1 cellular context compared by ENCODE assay signal in the genomic region with DNA sequence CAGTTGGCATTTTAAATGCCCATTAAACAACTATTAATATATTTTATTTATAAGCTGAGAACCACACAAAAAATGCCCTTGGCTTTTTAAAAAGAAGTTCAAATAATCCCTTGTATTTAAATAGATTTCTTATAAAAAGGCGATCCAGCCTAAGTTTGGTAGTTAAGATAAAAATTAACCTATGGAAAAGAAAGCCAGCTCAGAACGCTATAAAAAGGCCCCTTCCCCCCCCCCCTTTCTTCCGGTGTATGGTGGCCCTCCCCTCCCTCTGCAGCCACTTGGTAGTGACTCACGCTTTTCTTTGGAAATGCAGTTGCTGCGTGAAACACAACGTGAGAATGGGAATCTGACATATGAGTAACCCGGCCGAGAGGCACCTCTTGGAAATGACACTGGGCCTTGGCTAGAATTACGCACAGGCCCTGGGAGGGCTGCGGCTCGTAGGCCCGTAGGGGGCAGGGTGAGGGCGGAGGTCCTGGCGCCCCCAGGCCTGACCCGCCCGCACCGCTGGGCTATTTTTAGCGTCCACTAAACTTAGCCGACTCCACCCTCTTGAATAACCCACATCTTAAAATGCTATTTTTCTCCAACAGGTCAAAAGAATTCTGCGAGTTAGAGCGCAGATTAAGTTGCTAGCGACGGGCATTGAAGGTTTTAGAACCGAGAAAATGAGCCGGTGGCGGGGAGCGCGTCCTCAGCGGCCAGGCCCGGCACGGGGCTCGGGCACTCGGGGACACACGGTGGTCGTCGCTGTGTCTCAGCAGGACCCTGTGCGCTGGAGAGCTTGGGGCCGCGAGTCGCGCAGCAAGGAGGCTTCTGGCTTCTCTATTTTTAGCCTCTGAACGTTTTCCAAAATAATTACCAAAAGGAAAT.
TF ChIP-seq lines count a peak whose summit lies in the region.

No MANE protein-coding gene starts in this region.

TF ChIP-seq in K562, 482 proteins besides CTCF, POLR2A, EP300 and RAD21 (continued from another document):
- TF ChIP-seq, protein P1, sequence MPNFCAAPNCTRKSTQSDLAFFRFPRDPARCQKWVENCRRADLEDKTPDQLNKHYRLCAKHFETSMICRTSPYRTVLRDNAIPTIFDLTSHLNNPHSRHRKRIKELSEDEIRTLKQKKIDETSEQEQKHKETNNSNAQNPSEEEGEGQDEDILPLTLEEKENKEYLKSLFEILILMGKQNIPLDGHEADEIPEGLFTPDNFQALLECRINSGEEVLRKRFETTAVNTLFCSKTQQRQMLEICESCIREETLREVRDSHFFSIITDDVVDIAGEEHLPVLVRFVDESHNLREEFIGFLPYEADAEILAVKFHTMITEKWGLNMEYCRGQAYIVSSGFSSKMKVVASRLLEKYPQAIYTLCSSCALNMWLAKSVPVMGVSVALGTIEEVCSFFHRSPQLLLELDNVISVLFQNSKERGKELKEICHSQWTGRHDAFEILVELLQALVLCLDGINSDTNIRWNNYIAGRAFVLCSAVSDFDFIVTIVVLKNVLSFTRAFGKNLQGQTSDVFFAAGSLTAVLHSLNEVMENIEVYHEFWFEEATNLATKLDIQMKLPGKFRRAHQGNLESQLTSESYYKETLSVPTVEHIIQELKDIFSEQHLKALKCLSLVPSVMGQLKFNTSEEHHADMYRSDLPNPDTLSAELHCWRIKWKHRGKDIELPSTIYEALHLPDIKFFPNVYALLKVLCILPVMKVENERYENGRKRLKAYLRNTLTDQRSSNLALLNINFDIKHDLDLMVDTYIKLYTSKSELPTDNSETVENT (CRISPR knock-in tag; IDR thresholded peaks at IDR 0.05), result no peak
- TF ChIP-seq ZNF431 (CRISPR knock-in tag; IDR thresholded peaks at IDR 0.05) (no peak), ZNF589 (CRISPR knock-in tag; IDR thresholded peaks at IDR 0.05; ENCODE audit: low read depth) (peak; percentile 8; the same call in 1 of the 2 replicates), OTX1 (CRISPR knock-in tag; IDR thresholded peaks at IDR 0.05) (peak; percentile 36; the same call in 1 of the 2 replicates), ZBTB26 (CRISPR knock-in tag; IDR thresholded peaks at IDR 0.05) (no peak), BCLAF1 (IDR thresholded peaks at IDR 0.05; ENCODE audit: borderline replicate concordance in 1 of 2, control insufficient read depth in 1 of 2, low read depth in 2 of 2, low read length in 1 of 2) (0 out of 4 replicates have a peak, but pooled peaks of 1 of the 2 experiments have one; percentile 31), PATZ1 (CRISPR knock-in tag; IDR thresholded peaks at IDR 0.05; ENCODE audit: borderline replicate concordance) (no peak), CBX3 (IDR thresholded peaks at IDR 0.05; ENCODE audit: borderline replicate concordance in 1 of 2, low read length in 2 of 2) (peak in 1 of 2 experiments; percentile 24; a peak in 1 of 3 replicates), NFRKB (IDR thresholded peaks at IDR 0.05; ENCODE audit: low read depth) (peak; percentile 79; the same call in 1 of the 2 replicates)
